In genomic region chr19:30681162-30681996, GRCh38 we compare ENCODE assay signal across 29 cellular contexts.
"Had no signal": no experiment of that assay in that cellular context is flagged by ENCODE, and none has a peak within 500 bp of the region (broad histone marks: within the 10 kb centered on the region; RNA-seq: fewer than 3 reads in every experiment).

No MANE protein-coding gene starts in this region.

- DNase-seq: activated B cell treated with CpG ODN at 0.5 μM for 24 hours; activated CD4-positive, alpha-beta T cell treated with anti-CD3 and anti-CD28 coated beads for 1 hour; activated CD4-positive, alpha-beta T cell treated with anti-CD3 and anti-CD28 coated beads, Interleukin-2, amount 10 ng/mL, durations not matched to agents 24 days and 14 days; activated CD4-positive, alpha-beta T cell treated with anti-CD3 and anti-CD28 coated beads, Interleukin-2, amount 50 U/mL, for 48 hours; activated CD8-positive, alpha-beta memory T cell treated with anti-CD3 and anti-CD28 coated beads, Interleukin-2, amount 10 ng/mL, durations not matched to agents 7 days and 5 days; activated effector memory CD4-positive, alpha-beta T cell treated with anti-CD3 and anti-CD28 coated beads, Interleukin-2, amount 50 U/mL, for 16 hours; activated naive CD4-positive, alpha-beta T cell treated with Interleukin-2 at 50 U/mL for 16 hours; activated naive CD8-positive, alpha-beta T cell treated with anti-CD3 and anti-CD28 coated beads, Interleukin-2, amount 50 U/mL, for 24 hours; activated T-cell treated with anti-CD3 and anti-CD28 coated beads, Interleukin-2, amount 50 U/mL, for 24 hours; amniotic stem cell; body of pancreas; NCI-H1092; NCI-H1417 treated with DMSO at 0.1 percent for 48 hours; NCI-H1694; NCI-H2029; NCI-H345; NCI-H510A; NCI-H69; PC-3; SHP77 treated with DMSO at 0.1 percent for 48 hours; T-helper 17 cell; T1000 had no signal

- FAIRE-seq: RCC 7860, TTC549 had no signal

- H3K4me1 Mint-ChIP-seq: activated B cell treated with CpG ODN at 0.5 μM for 24 hours; activated CD4-positive, alpha-beta T cell treated with anti-CD3 and anti-CD28 coated beads, Interleukin-2, amount 10 ng/mL, durations not matched to agents 24 days and 14 days; activated CD8-positive, alpha-beta memory T cell treated with anti-CD3 and anti-CD28 coated beads, Interleukin-2, amount 10 ng/mL, durations not matched to agents 7 days and 5 days; activated naive CD8-positive, alpha-beta T cell treated with anti-CD3 and anti-CD28 coated beads, Interleukin-2, amount 50 U/mL, for 24 hours; IgD-negative memory B cell; T-helper 17 cell had no signal

- H3K27ac Mint-ChIP-seq: activated B cell treated with CpG ODN at 0.5 μM for 24 hours; activated CD4-positive, alpha-beta T cell treated with anti-CD3 and anti-CD28 coated beads, Interleukin-2, amount 10 ng/mL, durations not matched to agents 24 days and 14 days; activated CD8-positive, alpha-beta memory T cell treated with anti-CD3 and anti-CD28 coated beads, Interleukin-2, amount 10 ng/mL, durations not matched to agents 7 days and 5 days; activated naive CD8-positive, alpha-beta T cell treated with anti-CD3 and anti-CD28 coated beads, Interleukin-2, amount 50 U/mL, for 24 hours; activated T-cell treated with anti-CD3 and anti-CD28 coated beads, Interleukin-2, amount 50 U/mL, for 24 hours; activated T-helper 1 cell treated with anti-CD3 and anti-CD28 coated beads, Interleukin-12 subunit alpha, Interleukin-12 subunit beta, Interleukin-2, Interleukin-4 antibody, amounts not matched to agents 30 ng/mL and 10 ng/mL and 1 ng/mL, durations not matched to agents 14 hours and 24 hours and 36 hours; IgD-negative memory B cell; T-helper 17 cell had no signal

- H3K27me3 ChIP-seq: ascending aorta, body of pancreas had no signal

- H3K4me2 ChIP-seq: KMS-11 had no signal

- H3K27me3 Mint-ChIP-seq: activated B cell treated with CpG ODN at 0.5 μM for 24 hours had no signal

- H3K4me3 ChIP-seq: ascending aorta, body of pancreas had no signal

- H3K4me3 Mint-ChIP-seq: activated B cell treated with CpG ODN at 0.5 μM for 24 hours; activated CD4-positive, alpha-beta T cell treated with anti-CD3 and anti-CD28 coated beads, Interleukin-2, amount 10 ng/mL, durations not matched to agents 24 days and 14 days; activated CD8-positive, alpha-beta memory T cell treated with anti-CD3 and anti-CD28 coated beads, Interleukin-2, amount 10 ng/mL, durations not matched to agents 7 days and 5 days; activated naive CD8-positive, alpha-beta T cell treated with anti-CD3 and anti-CD28 coated beads, Interleukin-2, amount 50 U/mL, for 24 hours; activated T-cell treated with anti-CD3 and anti-CD28 coated beads, Interleukin-2, amount 50 U/mL, for 24 hours; activated T-helper 1 cell treated with anti-CD3 and anti-CD28 coated beads, Interleukin-12 subunit alpha, Interleukin-12 subunit beta, Interleukin-2, Interleukin-4 antibody, amounts not matched to agents 30 ng/mL and 10 ng/mL and 1 ng/mL, durations not matched to agents 14 hours and 24 hours and 36 hours; IgD-negative memory B cell; T-helper 17 cell had no signal

- H3K9me3 Mint-ChIP-seq: activated B cell treated with CpG ODN at 0.5 μM for 24 hours; activated CD4-positive, alpha-beta T cell treated with anti-CD3 and anti-CD28 coated beads, Interleukin-2, amount 10 ng/mL, durations not matched to agents 24 days and 14 days; activated naive CD4-positive, alpha-beta T cell treated with anti-CD3 and anti-CD28 coated beads, Interleukin-2, amount 50 U/mL, for 72 hours; activated naive CD8-positive, alpha-beta T cell treated with anti-CD3 and anti-CD28 coated beads, Interleukin-2, amount 50 U/mL, for 24 hours; activated T-cell treated with anti-CD3 and anti-CD28 coated beads, Interleukin-2, amount 50 U/mL, for 24 hours; activated T-helper 1 cell treated with anti-CD3 and anti-CD28 coated beads, Interleukin-12 subunit alpha, Interleukin-12 subunit beta, Interleukin-2, Interleukin-4 antibody, amounts not matched to agents 30 ng/mL and 10 ng/mL and 1 ng/mL, durations not matched to agents 14 hours and 24 hours and 36 hours; IgD-negative memory B cell had no signal

- ATAC-seq: activated CD8-positive, alpha-beta memory T cell treated with anti-CD3 and anti-CD28 coated beads, Interleukin-2, amount 10 ng/mL, durations not matched to agents 7 days and 5 days; activated naive CD4-positive, alpha-beta T cell treated with anti-CD3 and anti-CD28 coated beads, Interleukin-2, amount 50 U/mL, for 72 hours; activated naive CD8-positive, alpha-beta T cell treated with anti-CD3 and anti-CD28 coated beads, Interleukin-2, amount 50 U/mL, for 24 hours; body of pancreas; PC-3; T-helper 17 cell had no signal

- H3K36me3 Mint-ChIP-seq: activated CD8-positive, alpha-beta memory T cell treated with anti-CD3 and anti-CD28 coated beads, Interleukin-2, amount 10 ng/mL, durations not matched to agents 7 days and 5 days; activated naive CD4-positive, alpha-beta T cell treated with anti-CD3 and anti-CD28 coated beads, Interleukin-2, amount 50 U/mL, for 72 hours; IgD-negative memory B cell had no signal

- H3K4me1 ChIP-seq: ascending aorta had no signal

- H3K36me3 ChIP-seq: ascending aorta had no signal

- H3K27ac ChIP-seq: ascending aorta, body of pancreas, KMS-11 had no signal

- H3K9me3 ChIP-seq: ascending aorta, body of pancreas had no signal

- H3K9ac ChIP-seq: KMS-11 had no signal
